Comparison of ENCODE assay signal across 8 cellular contexts in the genomic region with DNA sequence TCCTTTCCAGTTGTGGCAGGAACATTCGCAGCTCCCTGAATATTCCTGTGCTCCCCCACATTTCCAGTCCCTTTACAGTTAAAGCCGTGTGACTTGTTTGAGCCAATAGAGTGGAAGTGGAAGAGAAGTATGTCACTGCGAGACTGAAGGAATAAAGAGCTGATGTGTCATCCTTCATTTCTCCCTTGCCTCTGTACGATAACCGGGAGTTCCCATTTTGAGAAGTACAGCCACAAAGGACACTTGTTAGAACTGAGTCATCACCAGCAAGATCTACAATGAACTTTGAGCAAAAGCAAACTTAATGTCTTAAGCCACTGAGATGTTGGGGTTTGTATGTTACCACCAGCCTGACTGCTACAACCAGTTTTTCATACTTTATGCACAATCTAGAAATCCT.
DNase-seq lines count a peak whose midpoint lies in the region; ATAC-seq and TF ChIP-seq lines count a peak whose summit lies in the region.

No MANE protein-coding gene starts in this region.

- no peak for TF ChIP-seq CTCF in GM13976 (IDR thresholded peaks at IDR 0.05; ENCODE audit: borderline replicate concordance, control extremely low read depth, extremely low read depth, insufficient read depth, missing control alignments)

- ATAC-seq in HG02852 (IDR thresholded peaks at IDR 0.05; ENCODE audit: unreplicated experiment), result peak; percentile 94
- no peak for ATAC-seq in GM21526 (IDR thresholded peaks at IDR 0.05; ENCODE audit: low FRiP score, unreplicated experiment)

- in situ Hi-C loops in GM13976 (cut with MboI; ENCODE audit: low sequenced_read_pairs, unreplicated experiment), result no loop called here

- DNase-seq in GM13976 (ENCODE audit: low spot score) (peak; percentile 27), RKO (ENCODE audit: low spot score) (peak; percentile 66), foreskin melanocyte (peak; percentile 90), RPMI8226 (no peak), NCI-H510A treated with DMSO at 0.1 percent for 48 hours (lab: John Stamatoyannopoulos, UW) (no peak)
- DNase-seq in activated CD4-positive, alpha-beta T cell treated with anti-CD3 and anti-CD28 coated beads, Interleukin-2, amount 50 U/mL, for 1 hour, result no peak

Comparison
In these comparisons a context has a peak if more than half of its experiments do, and no peak if none do; other contexts are left out.
1. DNase-seq: peak in GM13976 (single experiment), RKO (single experiment) and foreskin melanocyte (single experiment); none in RPMI8226 (single experiment), activated CD4-positive, alpha-beta T cell treated with anti-CD3 and anti-CD28 coated beads, Interleukin-2, amount 50 U/mL, for 1 hour (single experiment) and NCI-H510A treated with DMSO at 0.1 percent for 48 hours (single experiment).